8 cellular contexts compared by ENCODE assay signal in the genomic region with DNA sequence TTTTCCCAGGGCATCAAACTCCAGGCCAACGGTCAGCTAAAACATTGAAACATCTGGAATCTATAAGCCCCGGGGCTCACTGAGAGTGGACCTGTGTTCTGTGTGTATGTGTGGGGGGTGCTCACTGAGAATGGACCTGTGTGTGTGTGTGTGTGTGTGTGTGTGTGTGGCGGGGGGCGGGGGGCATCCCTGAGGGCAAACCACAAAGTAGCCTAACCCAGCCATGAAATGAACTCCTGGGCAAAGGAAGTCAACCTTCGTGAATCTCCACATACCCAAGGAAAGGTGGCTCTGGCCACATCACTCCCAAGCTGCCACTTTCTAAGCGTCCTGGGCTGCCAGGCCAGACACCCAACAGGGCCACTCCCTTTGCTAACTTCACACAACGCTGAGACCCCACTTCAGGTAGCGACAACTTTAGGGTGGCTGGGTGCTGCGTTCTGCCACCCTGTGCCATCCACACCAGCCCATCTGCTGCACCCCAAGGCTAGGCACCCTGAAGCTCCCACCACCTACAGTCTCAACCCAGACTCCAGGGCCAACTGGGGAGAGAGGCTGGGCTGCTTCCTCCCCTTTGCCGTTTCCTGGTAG. TPM values are rescaled to one million over a fixed set of nuclear protein-coding genes. Genes with fewer than 3 reads are reported as not detected.
A peak's percentile ranks its signal among the peaks of the same experiment; 100 is the strongest.
DNase-seq lines count a peak whose midpoint lies in the region; ATAC-seq and TF ChIP-seq lines count a peak whose summit lies in the region.

No MANE protein-coding gene starts in this region.

- ATAC-seq in HG02763 (IDR thresholded peaks at IDR 0.05; ENCODE audit: unreplicated experiment) = no peak

- peak overlapping the region; percentile 94 for H3K9ac ChIP-seq in GM23248

- WGBS in GM23248 (ENCODE audit: low coverage in 1 of 2, low lambda C conversion rate in 2 of 2, missing lambda C conversion rate in 2 of 2), 2 experiments = 47 to 57% methylated on average over 7 to 10 of the region's 10 CpGs

- H3K9me2 ChIP-seq in GM23248 (ENCODE audit: insufficient read depth) = no peaks in the 10 kb centered on the region

- H3K4me3 ChIP-seq in GM23248 = peak overlapping the region; percentile 87
- H3K4me3 ChIP-seq in fibroblast of villous mesenchyme (ENCODE audit: low read depth, low read length) = peak overlapping the region; percentile 82
- H3K4me3 ChIP-seq in skeletal muscle cell (ENCODE audit: low read depth, low read length) = peak overlapping the region; percentile 74

- no peaks in the 10 kb centered on the region for H4K20me1 ChIP-seq in GM23248 (ENCODE audit: insufficient read depth)

- no peaks in the 10 kb centered on the region for H3K27me3 ChIP-seq in GM23248 (replicated peaks; ENCODE audit: insufficient read depth)

- peaks cover 61% of the 10 kb centered on the region for H3K79me2 ChIP-seq in GM23248 (ENCODE audit: insufficient read depth)

- peak overlapping the region; percentile 76 for H3K4me2 ChIP-seq in GM23248 (ENCODE audit: unreplicated experiment)

- 0 out of 2 replicates have a peak, but pooled peaks cover 9% of the 10 kb centered on the region for H3K36me3 ChIP-seq in GM23248 (ENCODE audit: low read depth)

- H3K27ac ChIP-seq in GM23248 = peak overlapping the region; percentile 93
- peak overlapping the region; percentile 90 for H3K27ac ChIP-seq in VCaP

- DNase-seq in GM23248 (peak; percentile 36), fibroblast of villous mesenchyme (ENCODE audit: low read depth) (no peak), skeletal muscle cell (ENCODE audit: low read depth) (no peak), GM13976 (ENCODE audit: low spot score) (no peak), NCI-H2171 treated with DMSO at 0.1 percent for 48 hours (lab: John Stamatoyannopoulos, UW) (no peak)
- DNase-seq in central memory CD4-positive, alpha-beta T cell = no peak

- no peaks in the 10 kb centered on the region for H3K9me3 ChIP-seq in GM23248 (ENCODE audit: low read depth)

- in situ Hi-C loops in GM23248 (cut with MboI) (no loop called here), GM13976 (cut with MboI; ENCODE audit: low sequenced_read_pairs, unreplicated experiment) (no loop called here)

- H3F3A ChIP-seq in GM23248 (ENCODE audit: insufficient read depth) = 0 out of 2 replicates have a peak, but pooled peaks cover 8% of the 10 kb centered on the region

- no peak overlapping the region for H2AFZ ChIP-seq in GM23248

- H3K4me1 ChIP-seq in GM23248 (ENCODE audit: insufficient read depth) = peaks cover 16% of the 10 kb centered on the region; the same call in 1 of the 2 replicates

- TF ChIP-seq CTCF in VCaP (conservative IDR thresholded peaks at IDR 0.05) (no peak), fibroblast of villous mesenchyme (IDR thresholded peaks at IDR 0.05; ENCODE audit: insufficient read depth, low read depth, low read length) (no peak), GM13976 (IDR thresholded peaks at IDR 0.05; ENCODE audit: borderline replicate concordance, control extremely low read depth, extremely low read depth, insufficient read depth, missing control alignments) (no peak)

RNA-seq across cellular contexts. Expression of gene MAFG, which starts 1.6 kb away (rescaled TPM):
- total RNA-seq in GM23248 (2014; rRNA removed; shearing (Covaris generic)) = 17.7 and 19.8 TPM in 2 replicates
- 5.0 and 6.4 TPM in 2 replicates for polyA plus RNA-seq in GM23248 (2016; fragmentation: Nextera tagmentation; extraction: Ambion mirVana)
- 20.0 and 23.3 TPM in 2 replicates for total RNA-seq in fibroblast of villous mesenchyme

RNA-seq across cellular contexts. Expression of gene SIRT7, which starts 8.0 kb away (rescaled TPM):
- 13.1 and 14.5 TPM in 2 replicates for total RNA-seq in GM23248 (2014; rRNA removed; shearing (Covaris generic))
- 9.3 and 11.4 TPM in 2 replicates for polyA plus RNA-seq in GM23248 (2016; fragmentation: Nextera tagmentation; extraction: Ambion mirVana)
- total RNA-seq in fibroblast of villous mesenchyme = 14.7 and 18.0 TPM in 2 replicates

RNA-seq across cellular contexts. Expression of gene PYCR1, which starts 11.1 kb away (rescaled TPM):
- total RNA-seq in GM23248 (2014; rRNA removed; shearing (Covaris generic)) = 229 and 279 TPM in 2 replicates
- 181 and 197 TPM in 2 replicates for polyA plus RNA-seq in GM23248 (2016; fragmentation: Nextera tagmentation; extraction: Ambion mirVana)
- total RNA-seq in fibroblast of villous mesenchyme = 101 and 127 TPM in 2 replicates

RNA-seq across cellular contexts. Expression of gene PCYT2, which starts 14.8 kb away (rescaled TPM):
- 34.7 and 36.9 TPM in 2 replicates for total RNA-seq in GM23248 (2014; rRNA removed; shearing (Covaris generic))
- polyA plus RNA-seq in GM23248 (2016; fragmentation: Nextera tagmentation; extraction: Ambion mirVana) = 25.6 and 27.6 TPM in 2 replicates
- 70.8 and 73.1 TPM in 2 replicates for total RNA-seq in fibroblast of villous mesenchyme

RNA-seq across cellular contexts. Expression of gene MYADML2, which starts 21.1 kb away (rescaled TPM):
- total RNA-seq in GM23248 (2014; rRNA removed; shearing (Covaris generic)) = not detected in 2 replicates
- polyA plus RNA-seq in GM23248 (2016; fragmentation: Nextera tagmentation; extraction: Ambion mirVana) = 0.14 TPM in 1 of 2 replicates, not detected in the other
- total RNA-seq in fibroblast of villous mesenchyme = not detected in 2 replicates
